Comparison of ENCODE assay signal across 28 cellular contexts in the genomic region with DNA sequence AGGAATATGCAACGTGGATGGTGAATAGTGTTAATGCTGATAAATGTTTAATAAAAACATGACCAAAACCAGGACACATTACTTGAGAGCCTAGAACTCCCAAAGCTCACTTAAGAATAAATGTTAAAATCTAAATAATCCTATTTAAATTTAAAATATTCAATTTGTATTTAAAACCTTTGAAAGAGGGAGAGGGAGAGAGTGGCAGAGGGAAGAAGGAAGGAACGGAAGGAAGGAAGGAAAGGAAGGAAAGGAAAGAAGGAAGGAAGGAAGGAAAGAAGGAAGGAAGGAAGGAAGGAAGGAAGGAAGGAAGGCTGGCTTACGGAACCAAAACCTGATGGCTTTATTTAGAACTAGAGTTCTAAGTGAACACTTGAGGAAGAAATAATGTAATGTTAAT.
"Had no signal": no experiment of that assay in that cellular context is flagged by ENCODE, and none has a peak within 500 bp of the region (broad histone marks: within the 10 kb centered on the region; RNA-seq: fewer than 3 reads in every experiment).

No MANE protein-coding gene starts in this region.

- H3K9me3 ChIP-seq: adrenal gland had no signal

- H3K4me3 ChIP-seq: adrenal gland, ascending aorta, body of pancreas, breast epithelium, cardiac muscle cell had no signal

- H3K4me1 ChIP-seq: adrenal gland, ascending aorta, body of pancreas, breast epithelium had no signal

- H3K27me3 ChIP-seq: adrenal gland, ascending aorta, body of pancreas, brain microvascular endothelial cell, breast epithelium, cardiac muscle cell had no signal

- H3K27ac ChIP-seq: adrenal gland, ascending aorta, body of pancreas, brain microvascular endothelial cell, breast epithelium, cardiac muscle cell had no signal

- DNase-seq: activated effector memory CD4-positive, alpha-beta T cell treated with anti-CD3 and anti-CD28 coated beads, Interleukin-2, amount 50 U/mL, for 16 hours; activated effector memory CD4-positive, alpha-beta T cell treated with Interleukin-2 at 50 U/mL for 16 hours; activated gamma-delta T cell; activated gamma-delta T cell treated with Interleukin-2 at 50 U/mL for 16 hours; activated naive CD4-positive, alpha-beta T cell; activated naive CD4-positive, alpha-beta T cell treated with anti-CD3 and anti-CD28 coated beads for 36 hours; activated naive CD4-positive, alpha-beta T cell treated with anti-CD3 and anti-CD28 coated beads, Interleukin-2, amount 10 ng/mL, durations not matched to agents 7 days and 5 days; activated naive CD4-positive, alpha-beta T cell treated with anti-CD3 and anti-CD28 coated beads, Interleukin-2, amount 50 U/mL, for 16 hours; activated naive CD4-positive, alpha-beta T cell treated with Interleukin-2 at 50 U/mL for 16 hours; activated naive CD8-positive, alpha-beta T cell treated with anti-CD3 and anti-CD28 coated beads for 36 hours; activated naive CD8-positive, alpha-beta T cell treated with anti-CD3 and anti-CD28 coated beads, Interleukin-2, amount 10 ng/mL, durations not matched to agents 7 days and 5 days; activated naive CD8-positive, alpha-beta T cell treated with anti-CD3 and anti-CD28 coated beads, Interleukin-2, amount 50 U/mL, for 24 hours; activated T-cell treated with anti-CD3 and anti-CD28 coated beads, Interleukin-2, amount 50 U/mL, for 4 hours; activated T-cell treated with anti-CD3 and anti-CD28 coated beads, Interleukin-2, amount 50 U/mL, for 48 hours; activated T-cell treated with anti-CD3 and anti-CD28 coated beads, Interleukin-2, amount 50 U/mL, for 72 hours; adrenal gland; amniotic stem cell; amygdala; anterior cingulate cortex; aorta; body of pancreas; brain microvascular endothelial cell; caudate nucleus; central memory CD4-positive, alpha-beta T cell; cerebellar nuclear complex had no signal

- H3K36me3 ChIP-seq: adrenal gland, ascending aorta, brain microvascular endothelial cell, breast epithelium, cardiac muscle cell had no signal
